ENCODE assay signal across 8 cellular contexts in genomic region chr5:43920422-43920821, GRCh38.
"Had no signal": no experiment of that assay in that cellular context is flagged by ENCODE, and none has a peak within 500 bp of the region (broad histone marks: within the 10 kb centered on the region; RNA-seq: fewer than 3 reads in every experiment).

No MANE protein-coding gene starts in this region.

- DNase-seq: GM23248, GOT3, H9, HCEC 1CT, KG1 had no signal

- ATAC-seq: HepG2 had no signal

- H3K4me1 Mint-ChIP-seq: H9, IgD-negative memory B cell had no signal

- H3K9ac ChIP-seq: GM23248 had no signal

- FAIRE-seq: HepG2 had no signal

- H3K27me3 Mint-ChIP-seq: IgD-negative memory B cell had no signal

- H3K36me3 Mint-ChIP-seq: IgD-negative memory B cell had no signal

- H3K4me3 ChIP-seq: GM23248 had no signal

- H3K27ac Mint-ChIP-seq: H9, IgD-negative memory B cell had no signal

- H3K27ac ChIP-seq: GM23248, HL-60 had no signal

- H3K4me3 Mint-ChIP-seq: H9, IgD-negative memory B cell had no signal

- H2AFZ ChIP-seq: GM23248 had no signal
